23 cellular contexts compared by ENCODE assay signal in the genomic region with DNA sequence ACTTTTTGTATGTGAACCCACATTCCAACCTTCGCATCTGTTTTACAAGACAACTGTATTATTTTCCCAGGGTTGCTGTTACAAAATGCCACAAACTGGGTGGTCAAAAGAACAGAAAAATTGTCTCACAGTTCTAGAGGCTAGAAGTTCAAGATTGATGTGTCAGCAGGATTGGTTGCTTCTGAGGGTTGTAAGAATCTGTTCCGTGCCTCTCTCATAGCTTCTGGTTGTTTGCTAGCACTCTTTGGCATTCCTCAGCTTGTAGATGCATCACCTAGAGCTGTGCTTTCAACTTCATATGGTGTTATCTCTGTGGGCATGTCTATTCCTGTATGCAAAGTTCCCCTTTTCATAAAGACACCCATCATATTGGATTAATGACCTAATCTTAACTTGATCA.
"Had no signal": no experiment of that assay in that cellular context is flagged by ENCODE, and none has a peak within 500 bp of the region (broad histone marks: within the 10 kb centered on the region; RNA-seq: fewer than 3 reads in every experiment).

No MANE protein-coding gene starts in this region.

- H3K27me3 ChIP-seq: neural progenitor cell, neutrophil, ovary, right atrium auricular region, stomach, testis, thyroid gland, uterus had no signal

- H2AFZ ChIP-seq: neural progenitor cell had no signal

- H3K9ac ChIP-seq: neural progenitor cell had no signal

- DNase-seq: islet precursor cell; left ventricle myocardium inferior; mesendoderm; naive B cell; natural killer cell; nephron progenitor cell; ovary; stimulated activated CD4-positive, alpha-beta T cell treated with anti-CD3 and anti-CD28 coated beads, Interleukin-12 subunit alpha, Interleukin-12 subunit beta, amount 100 ng/mL, for 4 hours; stimulated activated CD4-positive, alpha-beta T cell treated with anti-CD3 and anti-CD28 coated beads, Interleukin-15, amount 100 ng/mL, for 24 hours; stimulated activated CD4-positive, alpha-beta T cell treated with anti-CD3 and anti-CD28 coated beads, Interleukin-2, amount 100 ng/mL, for 24 hours; stimulated activated CD4-positive, alpha-beta T cell treated with anti-CD3 and anti-CD28 coated beads, Interleukin-4, amount 100 ng/mL, for 1 hour; stimulated activated naive B cell treated with anti-CD40 and anti-IgM and Interleukin-4, amounts not matched to agents 10 μg/mL and 1 μg/mL and 100 μg/mL, for 72 hours; stimulated activated naive CD8-positive, alpha-beta T cell treated with anti-CD3 and anti-CD28 coated beads, Interleukin-15, Interleukin-2, amounts not matched to agents 100 U/mL and 50 U/mL, for 24 hours; stomach; testis; thyroid gland; uterus had no signal

- H3K4me2 ChIP-seq: neural progenitor cell had no signal

- H3K4me1 ChIP-seq: left ventricle myocardium inferior, neural progenitor cell, right atrium auricular region, stomach, testis, thyroid gland, uterus had no signal

- H3K27ac ChIP-seq: left ventricle myocardium inferior, neural progenitor cell, neutrophil, ovary, right atrium auricular region, skin epidermis, stomach, testis, thyroid gland, uterus had no signal

- H3K4me3 ChIP-seq: left ventricle myocardium inferior, lung, neural progenitor cell, ovary, right atrium auricular region, skin epidermis, stomach, testis, thyroid gland, uterus had no signal

- H3K36me3 ChIP-seq: left ventricle myocardium inferior, neural progenitor cell, neutrophil, ovary, right atrium auricular region, stomach, thyroid gland, uterus had no signal

- ATAC-seq: natural killer cell; sciatic nerve; stimulated activated naive B cell treated with anti-CD40 and anti-IgM and Interleukin-4, amounts not matched to agents 10 μg/mL and 1 μg/mL and 100 μg/mL, for 72 hours; stimulated activated naive CD8-positive, alpha-beta T cell treated with anti-CD3 and anti-CD28 coated beads, Interleukin-15, Interleukin-2, amounts not matched to agents 100 U/mL and 50 U/mL, for 24 hours had no signal

- H3K9me3 ChIP-seq: left ventricle myocardium inferior, neutrophil, ovary, right atrium auricular region, stomach, testis, thyroid gland, uterus had no signal
